In the genomic region with DNA sequence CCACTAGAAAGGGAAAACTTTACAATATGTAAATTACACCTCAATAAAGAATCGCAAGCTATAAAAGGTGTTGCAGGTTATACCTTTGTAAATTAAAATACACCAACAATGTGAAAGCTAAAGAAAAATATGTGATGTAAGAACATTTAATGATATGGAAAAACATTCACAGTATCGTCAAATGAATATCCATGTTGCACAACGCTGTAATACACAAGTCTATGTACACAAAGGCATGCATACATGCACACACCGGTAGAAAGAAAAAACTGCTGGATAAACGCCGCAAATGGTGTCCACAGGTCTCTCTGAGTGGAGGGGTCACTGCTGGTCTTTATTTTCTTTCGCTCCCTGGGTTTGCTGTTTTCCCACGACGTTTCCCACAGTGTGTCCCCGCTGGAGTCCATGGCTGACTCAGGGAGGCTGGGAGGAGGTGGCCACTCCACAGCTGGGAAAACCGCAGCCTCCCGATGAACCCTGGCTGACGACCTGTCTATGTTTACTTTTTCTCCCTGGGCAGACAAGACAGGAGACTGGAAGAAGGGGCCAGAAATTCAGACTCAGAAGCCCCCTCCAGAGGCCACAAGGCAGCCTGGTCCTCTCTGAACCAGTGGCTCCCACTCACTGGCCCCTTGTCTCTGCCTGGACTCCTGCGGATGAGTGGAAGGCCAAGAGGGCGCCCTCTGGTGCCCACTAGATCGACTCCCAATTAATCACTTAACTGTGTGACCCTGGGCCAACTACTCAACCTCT, we compare ENCODE assay signal across 1 cellular context.
TF ChIP-seq lines count a peak whose summit lies in the region.

No MANE protein-coding gene starts in this region.

TF ChIP-seq in H1, 55 proteins besides CTCF, POLR2A, EP300 and RAD21:
- peak; percentile 31 for TF ChIP-seq ASH2L (IDR thresholded peaks at IDR 0.05; ENCODE audit: low read length)
- peak in 1 of 2 experiments; percentile 91; a peak in 1 of 4 replicates for TF ChIP-seq HDAC2 (IDR thresholded peaks at IDR 0.05; ENCODE audit: borderline replicate concordance in 1 of 2, low read depth in 2 of 2, low read length in 2 of 2)
- TF ChIP-seq BACH1 (IDR thresholded peaks at IDR 0.05; ENCODE audit: low read length): peak; percentile 63; the same call in 1 of the 2 replicates
- peak; percentile 15; the same call in 1 of the 2 replicates for TF ChIP-seq JUND (IDR thresholded peaks at IDR 0.05; ENCODE audit: low read length)
- TF ChIP-seq SIRT6 (IDR thresholded peaks at IDR 0.05; ENCODE audit: low read length): no peak
- 0 out of 2 replicates have a peak, but pooled peaks have one; percentile 10 for TF ChIP-seq JUN (IDR thresholded peaks at IDR 0.05; ENCODE audit: low read depth, low read length)
- no peak for TF ChIP-seq TCF12 (IDR thresholded peaks at IDR 0.05; ENCODE audit: low read depth, low read length)
- no peak for TF ChIP-seq RBBP5 (IDR thresholded peaks at IDR 0.05; ENCODE audit: borderline replicate concordance, low read depth, low read length)
- TF ChIP-seq PHF8 (conservative IDR thresholded peaks at IDR 0.05; ENCODE audit: low read depth, low read length): no peak
- TF ChIP-seq, protein P1, sequence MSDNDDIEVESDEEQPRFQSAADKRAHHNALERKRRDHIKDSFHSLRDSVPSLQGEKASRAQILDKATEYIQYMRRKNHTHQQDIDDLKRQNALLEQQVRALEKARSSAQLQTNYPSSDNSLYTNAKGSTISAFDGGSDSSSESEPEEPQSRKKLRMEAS (IDR thresholded peaks at IDR 0.05): 0 out of 2 replicates have a peak, but pooled peaks have one; percentile 23
- TF ChIP-seq SIN3A (conservative IDR thresholded peaks at IDR 0.05 in 1 of 2, IDR thresholded peaks at IDR 0.05 in 1 of 2; ENCODE audit: low read depth in 1 of 2, low read length in 2 of 2): no peak
- no peak for TF ChIP-seq CBX5 (IDR thresholded peaks at IDR 0.05; ENCODE audit: low read depth, low read length)
- TF ChIP-seq, protein P2, sequence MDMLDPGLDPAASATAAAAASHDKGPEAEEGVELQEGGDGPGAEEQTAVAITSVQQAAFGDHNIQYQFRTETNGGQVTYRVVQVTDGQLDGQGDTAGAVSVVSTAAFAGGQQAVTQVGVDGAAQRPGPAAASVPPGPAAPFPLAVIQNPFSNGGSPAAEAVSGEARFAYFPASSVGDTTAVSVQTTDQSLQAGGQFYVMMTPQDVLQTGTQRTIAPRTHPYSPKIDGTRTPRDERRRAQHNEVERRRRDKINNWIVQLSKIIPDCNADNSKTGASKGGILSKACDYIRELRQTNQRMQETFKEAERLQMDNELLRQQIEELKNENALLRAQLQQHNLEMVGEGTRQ (IDR thresholded peaks at IDR 0.05; ENCODE audit: low read length): no peak
- TF ChIP-seq SAP30 (IDR thresholded peaks at IDR 0.05; ENCODE audit: insufficient read depth, insufficient replicate concordance, low read length): no peak
- no peak for TF ChIP-seq SIX5 (IDR thresholded peaks at IDR 0.05; ENCODE audit: low read depth, low read length)
- TF ChIP-seq TBP (IDR thresholded peaks at IDR 0.05; ENCODE audit: low read depth, low read length): peak; percentile 70; the same call in 1 of the 2 replicates
- 0 out of 2 replicates have a peak, but pooled peaks have one; percentile 17 for TF ChIP-seq ATF2 (IDR thresholded peaks at IDR 0.05; ENCODE audit: low read length)
- TF ChIP-seq NANOG (IDR thresholded peaks at IDR 0.05; ENCODE audit: insufficient read depth, low read depth, low read length, poor library complexity, severe bottlenecking): peak; percentile 36
